Comparison of ENCODE assay signal across 14 cellular contexts in the genomic region with DNA sequence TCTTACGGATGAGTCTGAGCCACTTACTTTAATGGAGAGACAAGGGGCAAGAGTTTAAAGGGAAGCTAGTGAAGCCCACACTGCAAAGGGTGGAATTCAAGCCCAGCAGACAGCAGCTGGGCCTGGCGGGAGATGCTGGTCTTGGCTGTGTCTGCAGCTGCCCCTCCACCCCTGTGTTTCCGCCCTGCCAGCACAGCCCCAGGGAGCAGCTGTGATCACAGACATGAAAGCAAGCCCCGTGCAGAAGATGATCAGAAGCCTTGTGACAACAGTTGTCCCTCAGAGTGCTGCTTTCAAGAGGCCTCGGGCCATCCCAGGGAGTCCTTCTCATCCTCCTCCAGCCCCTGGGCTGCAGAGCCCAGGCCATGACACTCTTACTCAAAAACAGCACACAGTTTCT. TPM values are rescaled to one million over a fixed set of nuclear protein-coding genes. Genes with fewer than 3 reads are reported as not detected.
DNase-seq lines count a peak whose midpoint lies in the region; ATAC-seq and TF ChIP-seq lines count a peak whose summit lies in the region.
"Had no signal": no experiment of that assay in that cellular context is flagged by ENCODE, and none has a peak within 500 bp of the region (broad histone marks: within the 10 kb centered on the region; RNA-seq: fewer than 3 reads in every experiment).

No MANE protein-coding gene starts in this region.

- peak overlapping the region; percentile 29 for H3K9ac ChIP-seq in NT2/D1 (ENCODE audit: insufficient read length, low read depth)

- ATAC-seq in GM19397 (IDR thresholded peaks at IDR 0.05; ENCODE audit: unreplicated experiment), result no peak
- ATAC-seq: pancreas had no signal

- peaks cover 2% of the 10 kb centered on the region for H3K27me3 ChIP-seq in NT2/D1 (ENCODE audit: insufficient read depth, insufficient read length)
- H3K27me3 ChIP-seq: pancreas, testis had no signal

- H3K4me1 ChIP-seq in NT2/D1 (ENCODE audit: insufficient read depth, insufficient read length), result peaks cover 26% of the 10 kb centered on the region
- H3K4me1 ChIP-seq: pancreas had no signal

- peaks cover 5 to 16% (median 15%) of the 10 kb centered on the region in 3 donors for H3K27me3 Mint-ChIP-seq in CD14-positive monocyte (ENCODE audit: low read depth in 3 of 3)

- no peak overlapping the region for H3K4me3 ChIP-seq in NT2/D1 (ENCODE audit: insufficient read length, low read depth)
- H3K4me3 ChIP-seq: pancreas, testis had no signal

- H3K36me3 ChIP-seq in NT2/D1 (ENCODE audit: insufficient read depth, insufficient read length, low read length), result no peaks in the 10 kb centered on the region
- H3K36me3 ChIP-seq: pancreas had no signal

- H3K9me3 Mint-ChIP-seq in CD14-positive monocyte, result no peaks in the 10 kb centered on the region

- no peaks in the 10 kb centered on the region for H3K36me3 Mint-ChIP-seq in CD14-positive monocyte

- intact Hi-C loops in CD14-positive monocyte (cut with micrococcal nuclease), result no loop called here

- H3K4me3 Mint-ChIP-seq in CD14-positive monocyte, result no peak overlapping the region

- H3K9me3 ChIP-seq in NT2/D1 (ENCODE audit: insufficient read depth, low read length), result no peaks in the 10 kb centered on the region
- H3K9me3 ChIP-seq: pancreas, testis had no signal

- H3K4me1 Mint-ChIP-seq in CD14-positive monocyte, result no peaks in the 10 kb centered on the region

- no peak overlapping the region for H3K27ac Mint-ChIP-seq in CD14-positive monocyte

- peak; percentile 8 for DNase-seq in NCI-H2196 treated with DMSO at 0.1 percent for 48 hours (lab: John Stamatoyannopoulos, UW; ENCODE audit: unreplicated experiment)
- DNase-seq in NCI-H2196 (lab: John Stamatoyannopoulos, UW; ENCODE audit: unreplicated experiment), result no peak
- no peak for DNase-seq in NT2/D1 (ENCODE audit: low read depth, low spot score)
- DNase-seq in hippocampal formation (lab: John Stamatoyannopoulos, UW), result peak; percentile 59 to 73
- DNase-seq in retina, result peak; percentile 75
- DNase-seq in Kasumi-1 (lab: John Stamatoyannopoulos, UW), result no peak
- no peak for DNase-seq in CD14-positive monocyte (ENCODE audit: low spot score)
- DNase-seq: ACHN; activated T-cell treated with anti-CD3 and anti-CD28 coated beads, Interleukin-2, amount 50 U/mL, for 48 hours; dermis blood vessel endothelial cell; NCI-H526 treated with DMSO at 0.1 percent for 48 hours; pancreas; testis had no signal

- TF ChIP-seq CTCF in CD14-positive monocyte (IDR thresholded peaks at IDR 0.05), result no peak

RNA-seq across cellular contexts. Expression of a gene that starts 24.2 kb away (rescaled TPM):
- polyA plus RNA-seq in CD14-positive monocyte, result not detected

Comparison
In these comparisons a context has a peak if more than half of its experiments do, and no peak if none do; other contexts are left out.
1. DNase-seq: peak in NCI-H2196 treated with DMSO at 0.1 percent for 48 hours (single experiment), hippocampal formation (2 of 2) and retina (single experiment); none in NCI-H2196 (single experiment), NT2/D1 (single experiment), Kasumi-1 (0 of 2) and CD14-positive monocyte (single experiment).